8 cellular contexts compared by ENCODE assay signal in the genomic region with DNA sequence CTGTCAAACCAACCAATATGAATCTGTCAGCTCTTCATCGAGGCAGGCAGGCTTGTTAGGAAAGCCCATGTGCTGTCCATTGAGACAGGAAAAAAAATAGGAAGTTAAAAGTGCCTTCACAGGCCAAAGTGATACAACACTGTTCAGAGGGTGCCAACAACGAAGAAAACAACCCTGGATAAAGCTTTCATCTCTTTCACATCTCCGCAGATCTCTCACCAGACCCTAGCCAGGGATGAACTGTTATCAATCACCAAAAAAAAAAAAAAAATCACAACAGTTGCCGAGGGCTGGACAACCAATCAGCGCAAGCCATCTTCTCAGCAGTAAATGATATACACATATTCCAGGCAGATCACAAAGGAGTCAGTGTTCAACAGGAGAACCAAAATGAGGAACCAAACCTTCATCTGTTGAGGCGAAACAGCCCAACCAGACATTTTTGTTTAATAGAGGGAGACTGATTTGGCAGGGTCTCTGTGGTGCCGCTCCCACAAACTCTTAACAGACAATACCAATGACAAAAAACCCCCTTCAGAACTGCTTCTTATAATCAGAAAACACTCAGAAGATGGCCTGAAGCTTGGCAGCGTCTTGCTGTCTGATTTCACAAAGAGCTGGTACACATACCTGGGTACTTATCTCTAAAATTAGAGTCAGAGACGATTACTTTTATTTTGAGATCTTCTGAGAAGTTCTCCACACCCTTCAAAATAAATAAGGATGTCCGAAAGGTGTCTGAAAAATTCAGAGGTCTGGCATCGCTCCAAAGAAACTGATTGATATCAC. TPM values are rescaled to one million over a fixed set of nuclear protein-coding genes. Genes with fewer than 3 reads are reported as not detected.
DNase-seq lines count a peak whose midpoint lies in the region; TF ChIP-seq lines count a peak whose summit lies in the region.

No MANE protein-coding gene starts in this region.

- no peak for TF ChIP-seq CTCF in BJ (IDR thresholded peaks at IDR 0.05; ENCODE audit: insufficient read depth, low read depth, low read length)

- whole genome bisulfite sequencing in mesodermal cell (ENCODE audit: insufficient coverage in 2 of 2), 2 experiments: 87 to 93% methylated on average over 7 of the region's 11 CpGs

- peaks cover 14% of the 10 kb centered on the region; the same call in 1 of the 2 replicates for H3K4me1 ChIP-seq in HUES48 (ENCODE audit: control insufficient read depth, insufficient read depth, low read length)
- peaks cover 38% of the 10 kb centered on the region for H3K4me1 ChIP-seq in mesodermal cell (ENCODE audit: control insufficient read depth, insufficient read depth, low read length, poor library complexity, severe bottlenecking)

- H3K27ac ChIP-seq in HUES48 (ENCODE audit: low read depth, low read length) (no peak overlapping the region), mesodermal cell (ENCODE audit: low read depth, low read length, severe bottlenecking) (no peak overlapping the region)

- POLR2A ChIA-PET in BJ (lab: Charles Lee): no interaction called here

- CTCF ChIA-PET in BJ (lab: Yijun Ruan, JAX): interaction anchor here (0.7 to 3.3 kb wide), 8 partner anchors 9 to 84 kb away, joined by 3 to 28 read pairs (median 4); no protein-coding TSS in a partner anchor

- H3K9me3 ChIP-seq in HUES48 (ENCODE audit: control insufficient read depth, insufficient read depth, low read length) (no peaks in the 10 kb centered on the region), mesodermal cell (ENCODE audit: control insufficient read depth, low read length) (no peaks in the 10 kb centered on the region)

- H3K27me3 ChIP-seq in BJ (ENCODE audit: control insufficient read depth, insufficient read depth, low read length) (no peaks in the 10 kb centered on the region), HUES48 (ENCODE audit: control insufficient read depth, insufficient read depth, low read length) (peaks cover 9% of the 10 kb centered on the region), H7 (ENCODE audit: control insufficient read depth, insufficient read depth, low read length) (no peaks in the 10 kb centered on the region)

- peaks cover 73% of the 10 kb centered on the region for H3K4me1 Mint-ChIP-seq in activated naive CD8-positive, alpha-beta T cell (ENCODE audit: low read depth)

- H3K36me3 ChIP-seq in BJ (ENCODE audit: control insufficient read depth, insufficient read depth, low read length) (peaks cover 5% of the 10 kb centered on the region), HUES48 (ENCODE audit: control insufficient read depth, insufficient read depth, low read length) (no peaks in the 10 kb centered on the region), mesodermal cell (ENCODE audit: control insufficient read depth, insufficient read depth, low read length) (peaks cover 18% of the 10 kb centered on the region), H7 (replicated peaks; ENCODE audit: control insufficient read depth, insufficient read depth, low read length) (no peaks in the 10 kb centered on the region)

- peak overlapping the region; percentile 96 for H3K4me3 Mint-ChIP-seq in activated naive CD8-positive, alpha-beta T cell

- H3K9ac ChIP-seq in HUES48 (ENCODE audit: low read depth, low read length): no peak overlapping the region

- peak overlapping the region; percentile 92 for H3K4me3 ChIP-seq in BJ (ENCODE audit: low read depth, low read length)
- 0 out of 2 replicates have a peak overlapping the region, but pooled peaks have one; percentile 81 for H3K4me3 ChIP-seq in HUES48 (ENCODE audit: low read depth, low read length)
- peak overlapping the region; percentile 59 for H3K4me3 ChIP-seq in mesodermal cell (ENCODE audit: extremely low read depth, insufficient read depth, low read length, poor library complexity, severe bottlenecking)
- H3K4me3 ChIP-seq in H7 (ENCODE audit: insufficient read depth, low read depth, low read length): no peak overlapping the region

- peaks cover 29% of the 10 kb centered on the region for H3K36me3 Mint-ChIP-seq in activated naive CD8-positive, alpha-beta T cell

- H3K27ac Mint-ChIP-seq in activated naive CD8-positive, alpha-beta T cell: peak overlapping the region; percentile 99

- H3K27me3 Mint-ChIP-seq in activated naive CD8-positive, alpha-beta T cell: no peaks in the 10 kb centered on the region

- DNase-seq in BJ (ENCODE audit: low read depth) (no peak), NCI-H1930 (lab: John Stamatoyannopoulos, UW) (no peak), H7 (no peak), iPS-NIHi7 (ENCODE audit: extremely low spot score) (no peak), NCI-H1694 (lab: John Stamatoyannopoulos, UW) (no peak)

- H3K9me3 Mint-ChIP-seq in activated naive CD8-positive, alpha-beta T cell (ENCODE audit: low read depth): no peaks in the 10 kb centered on the region

RNA-seq across cellular contexts. Expression of a gene that starts 1.9 kb away (rescaled TPM):
- polyA plus RNA-seq in BJ (2011; rRNA removed): 4.5 and 6.5 TPM in 2 replicates
- polyA minus RNA-seq in BJ (2011; rRNA and poly(A)+ RNA removed): 4.0 and 5.9 TPM in 2 replicates
- 3.7 TPM for polyA plus RNA-seq in mesodermal cell (2013, experiment 1 of 2)
- polyA plus RNA-seq in mesodermal cell (2013, experiment 2 of 2): 3.2 TPM
- total RNA-seq in H7 (2014; rRNA removed; shearing (Covaris generic)): 1.6 TPM in 2 replicates

RNA-seq across cellular contexts. Expression of a gene that starts 53.1 kb away (rescaled TPM):
- polyA plus RNA-seq in BJ (2011; rRNA removed): not detected in 2 replicates
- polyA minus RNA-seq in BJ (2011; rRNA and poly(A)+ RNA removed): not detected in 2 replicates
- not detected for polyA plus RNA-seq in mesodermal cell (2013, experiment 1 of 2)
- not detected for polyA plus RNA-seq in mesodermal cell (2013, experiment 2 of 2)
- 0.24 TPM in 1 of 2 replicates, not detected in the other for total RNA-seq in H7 (2014; rRNA removed; shearing (Covaris generic))
